ENCODE assay signal across 27 cellular contexts in genomic region chr10:127614484-127614883, GRCh38.
"Had no signal": no experiment of that assay in that cellular context is flagged by ENCODE, and none has a peak within 500 bp of the region (broad histone marks: within the 10 kb centered on the region; RNA-seq: fewer than 3 reads in every experiment).

No MANE protein-coding gene starts in this region.

- H3K9me3 Mint-ChIP-seq: activated naive CD4-positive, alpha-beta T cell treated with anti-CD3 and anti-CD28 coated beads, Interleukin-2, amount 50 U/mL, for 24 hours; T-cell had no signal

- H3K4me1 ChIP-seq: breast epithelium had no signal

- H3K27ac ChIP-seq: breast epithelium, SK-N-MC, VCaP had no signal

- H3K4me1 Mint-ChIP-seq: activated naive CD4-positive, alpha-beta T cell treated with anti-CD3 and anti-CD28 coated beads, Interleukin-2, amount 50 U/mL, for 24 hours; T-cell had no signal

- ATAC-seq: activated CD4-positive, CD25-positive, alpha-beta regulatory T cell treated with anti-CD3 and anti-CD28 coated beads, Interleukin-2, amount 50 U/mL, for 24 hours; activated CD8-positive, alpha-beta T cell treated with anti-CD3 and anti-CD28 coated beads for 36 hours; Right ventricle myocardium inferior; T-cell had no signal

- DNase-seq: activated CD4-positive, alpha-beta T cell treated with anti-CD3 and anti-CD28 coated beads for 4 hours; activated CD8-positive, alpha-beta memory T cell treated with anti-CD3 and anti-CD28 coated beads, Interleukin-2, amount 50 U/mL, for 4 hours; activated CD8-positive, alpha-beta T cell treated with anti-CD3 and anti-CD28 coated beads for 36 hours; activated effector memory CD4-positive, alpha-beta T cell treated with Interleukin-2 at 50 U/mL for 16 hours; activated naive CD4-positive, alpha-beta T cell; activated T-cell treated with anti-CD3 and anti-CD28 coated beads, Interleukin-2, amount 50 U/mL, for 1 hour; aorta; central memory CD4-positive, alpha-beta T cell; MG63; MV-4-11; NCI-H1092 treated with DMSO at 0.1 percent for 48 hours; NCI-H1436 treated with DMSO at 0.1 percent for 48 hours; NCI-H187 treated with DMSO at 0.1 percent for 48 hours; NCI-H2081 treated with DMSO at 0.1 percent for 48 hours; NCI-H446 treated with DMSO at 0.1 percent for 48 hours; NCI-H524 treated with DMSO at 0.1 percent for 48 hours; NCI-H748 treated with DMSO at 0.1 percent for 48 hours; RPMI8226; T-cell; T-helper 2 cell; T1000 had no signal

- H3K36me3 Mint-ChIP-seq: activated naive CD4-positive, alpha-beta T cell treated with anti-CD3 and anti-CD28 coated beads, Interleukin-2, amount 50 U/mL, for 24 hours; T-cell had no signal

- H3K27ac Mint-ChIP-seq: activated CD8-positive, alpha-beta T cell treated with anti-CD3 and anti-CD28 coated beads for 36 hours; activated naive CD4-positive, alpha-beta T cell treated with anti-CD3 and anti-CD28 coated beads, Interleukin-2, amount 50 U/mL, for 24 hours; T-cell had no signal

- H3K9me3 ChIP-seq: breast epithelium, MG63 had no signal

- H3K27me3 Mint-ChIP-seq: activated CD8-positive, alpha-beta T cell treated with anti-CD3 and anti-CD28 coated beads for 36 hours; activated naive CD4-positive, alpha-beta T cell treated with anti-CD3 and anti-CD28 coated beads, Interleukin-2, amount 50 U/mL, for 24 hours had no signal

- H3K36me3 ChIP-seq: breast epithelium, MG63 had no signal

- H3K4me3 Mint-ChIP-seq: activated CD8-positive, alpha-beta T cell treated with anti-CD3 and anti-CD28 coated beads for 36 hours; activated naive CD4-positive, alpha-beta T cell treated with anti-CD3 and anti-CD28 coated beads, Interleukin-2, amount 50 U/mL, for 24 hours; T-cell had no signal

- H3K4me3 ChIP-seq: breast epithelium, MG63, SK-N-MC had no signal
